In genomic region chr11:44258839-44259420, GRCh38 we compare ENCODE assay signal across 29 cellular contexts. TPM values are rescaled to one million over a fixed set of nuclear protein-coding genes. Genes with fewer than 3 reads are reported as not detected.
"Had no signal": no experiment of that assay in that cellular context is flagged by ENCODE, and none has a peak within 500 bp of the region (broad histone marks: within the 10 kb centered on the region; RNA-seq: fewer than 3 reads in every experiment).

No MANE protein-coding gene starts in this region.

- H3K4me3 ChIP-seq: adrenal gland, breast epithelium, K562, MG63, SK-N-MC had no signal

- H3K36me3 ChIP-seq: adrenal gland, breast epithelium, MG63 had no signal

- ATAC-seq: activated CD4-positive, CD25-positive, alpha-beta regulatory T cell treated with anti-CD3 and anti-CD28 coated beads, Interleukin-2, amount 50 U/mL, for 24 hours; activated CD8-positive, alpha-beta T cell treated with anti-CD3 and anti-CD28 coated beads for 36 hours; activated T-cell treated with anti-CD3 and anti-CD28 coated beads, Interleukin-2, amount 50 U/mL, for 72 hours; Panc1; Right ventricle myocardium inferior; T-cell had no signal

- H3K27ac Mint-ChIP-seq: activated CD8-positive, alpha-beta T cell treated with anti-CD3 and anti-CD28 coated beads for 36 hours; activated naive CD4-positive, alpha-beta T cell treated with anti-CD3 and anti-CD28 coated beads, Interleukin-2, amount 10 ng/mL, durations not matched to agents 7 days and 5 days; activated T-cell treated with anti-CD3 and anti-CD28 coated beads, Interleukin-2, amount 50 U/mL, for 72 hours; activated T-helper 2 cell treated with anti-CD3 and anti-CD28 coated beads, Interferon-gamma antibody, Interleukin-2, Interleukin-4, amounts not matched to agents 10 μg/mL and 5 μg/mL and 100 μg/mL, durations not matched to agents 14 hours and 24 hours and 36 hours; T-cell had no signal

- H3K4me1 ChIP-seq: adrenal gland, breast epithelium had no signal

- H3K9me3 Mint-ChIP-seq: activated CD8-positive, alpha-beta T cell treated with anti-CD3 and anti-CD28 coated beads for 36 hours; activated naive CD4-positive, alpha-beta T cell treated with anti-CD3 and anti-CD28 coated beads, Interleukin-2, amount 10 ng/mL, durations not matched to agents 7 days and 5 days; activated naive CD8-positive, alpha-beta T cell treated with anti-CD3 and anti-CD28 coated beads, Interleukin-2, amount 10 ng/mL, durations not matched to agents 7 days and 5 days; activated T-cell treated with anti-CD3 and anti-CD28 coated beads, Interleukin-2, amount 50 U/mL, for 72 hours; T-cell had no signal

- H3K27me3 Mint-ChIP-seq: activated CD8-positive, alpha-beta T cell treated with anti-CD3 and anti-CD28 coated beads for 36 hours had no signal

- H3K36me3 Mint-ChIP-seq: T-cell had no signal

- H3K27me3 ChIP-seq: adrenal gland, breast epithelium, MG63 had no signal

- DNase-seq: activated CD4-positive, alpha-beta T cell treated with anti-CD3 and anti-CD28 coated beads for 4 hours; activated CD8-positive, alpha-beta memory T cell treated with anti-CD3 and anti-CD28 coated beads, Interleukin-2, amount 50 U/mL, for 4 hours; activated CD8-positive, alpha-beta T cell treated with anti-CD3 and anti-CD28 coated beads for 36 hours; activated gamma-delta T cell treated with Interleukin-2 at 50 U/mL for 16 hours; activated naive CD4-positive, alpha-beta T cell treated with anti-CD3 and anti-CD28 coated beads, Interleukin-2, amount 10 ng/mL, durations not matched to agents 7 days and 5 days; activated naive CD8-positive, alpha-beta T cell treated with anti-CD3 and anti-CD28 coated beads, Interleukin-2, amount 10 ng/mL, durations not matched to agents 7 days and 5 days; activated T-cell treated with anti-CD3 and anti-CD28 coated beads, Interleukin-2, amount 50 U/mL, for 72 hours; aorta; MG63; NCI-H1105 treated with DMSO at 0.1 percent for 48 hours; NCI-H1436 treated with DMSO at 0.1 percent for 48 hours; NCI-H187; NCI-H2081; NCI-H510A treated with DMSO at 0.1 percent for 48 hours; NCI-H69; NK-92 treated with Interleukin-12 subunit alpha and Interleukin-12 subunit beta, amount 100 ng/mL, for 24 hours; OCI-M1; RPMI8226; T-cell had no signal

- H3K9me3 ChIP-seq: adrenal gland, MG63 had no signal

- H3K27ac ChIP-seq: adrenal gland, SK-N-MC, VCaP had no signal

- H3K4me3 Mint-ChIP-seq: activated CD8-positive, alpha-beta T cell treated with anti-CD3 and anti-CD28 coated beads for 36 hours; activated naive CD4-positive, alpha-beta T cell treated with anti-CD3 and anti-CD28 coated beads, Interleukin-2, amount 10 ng/mL, durations not matched to agents 7 days and 5 days; activated naive CD8-positive, alpha-beta T cell treated with anti-CD3 and anti-CD28 coated beads, Interleukin-2, amount 10 ng/mL, durations not matched to agents 7 days and 5 days; activated T-cell treated with anti-CD3 and anti-CD28 coated beads, Interleukin-2, amount 50 U/mL, for 72 hours; T-cell had no signal

RNA-seq across cellular contexts. Expression of gene ALX4, which starts 51.0 kb away (rescaled TPM):
- total RNA-seq: activated CD8-positive, alpha-beta T cell treated with anti-CD3 and anti-CD28 coated beads for 36 hours; activated naive CD8-positive, alpha-beta T cell treated with anti-CD3 and anti-CD28 coated beads, Interleukin-2, amount 10 ng/mL, durations not matched to agents 7 days and 5 days; activated T-cell treated with anti-CD3 and anti-CD28 coated beads, Interleukin-2, amount 50 U/mL, for 72 hours; activated T-helper 2 cell treated with anti-CD3 and anti-CD28 coated beads, Interferon-gamma antibody, Interleukin-2, Interleukin-4, amounts not matched to agents 10 μg/mL and 5 μg/mL and 100 μg/mL, durations not matched to agents 14 hours and 24 hours and 36 hours; adrenal gland; T-cell; T-helper 2 cell treated with Interferon-gamma antibody and Interleukin-4, amounts not matched to agents 100 ng/mL and 5 ng/mL, for 36 hours had no signal
